ENCODE assay signal across 2 cellular contexts in genomic region chr20:38700146-38700545, GRCh38.
TF ChIP-seq lines count a peak whose summit lies in the region.

No MANE protein-coding gene starts in this region.

TF ChIP-seq in GM23338, 12 proteins besides CTCF, POLR2A, EP300 and RAD21 (continued from another document):
- TF ChIP-seq ZNF331 (CRISPR knock-in tag; IDR thresholded peaks at IDR 0.05; ENCODE audit: low read depth): no peak

TF ChIP-seq in WTC11, 78 proteins besides CTCF, POLR2A, EP300 and RAD21 (continued from another document):
- TF ChIP-seq STAT6 (CRISPR knock-in tag; conservative IDR thresholded peaks at IDR 0.05; ENCODE audit: low read depth): no peak
